17 cellular contexts compared by ENCODE assay signal in genomic region chr22:25824828-25825474, GRCh38.
DNase-seq lines count a peak whose midpoint lies in the region; ATAC-seq and TF ChIP-seq lines count a peak whose summit lies in the region.
"Had no signal": no experiment of that assay in that cellular context is flagged by ENCODE, and none has a peak within 500 bp of the region (broad histone marks: within the 10 kb centered on the region; RNA-seq: fewer than 3 reads in every experiment).

No MANE protein-coding gene starts in this region.

- peak; percentile 58 for DNase-seq in SK-N-SH
- peak; percentile 27 for DNase-seq in NCI-H69 (lab: John Stamatoyannopoulos, UW)
- DNase-seq in head of caudate nucleus, result peak in 25 of 42 donors; percentile 3 to 63 (median 22)
- no peak for DNase-seq in stimulated activated effector memory CD8-positive, alpha-beta T cell treated with anti-CD3 and anti-CD28 coated beads, Interleukin-12 subunit alpha, Interleukin-12 subunit beta, amount 100 ng/mL, for 72 hours (ENCODE audit: low spot score in 2 of 2)
- no peak for DNase-seq in spleen
- no peak for DNase-seq in LoVo (ENCODE audit: low spot score)
- no peak for DNase-seq in thyroid gland
- DNase-seq: DMS153, H9, NCI-H2029 treated with DMSO at 0.1 percent for 48 hours, NCI-H226, NCI-H524 treated with DMSO at 0.1 percent for 48 hours, SJCRH30 had no signal

- H3K36me3 ChIP-seq in SK-N-SH (replicated peaks in 1 of 2; ENCODE audit: control insufficient read depth in 1 of 2, insufficient read depth in 2 of 2, low read length in 1 of 2) (no peaks in the 10 kb centered on the region), spleen (no peaks in the 10 kb centered on the region), thyroid gland (no peaks in the 10 kb centered on the region)

- H3F3A ChIP-seq in SK-N-SH (replicated peaks; ENCODE audit: insufficient read depth), result no peaks in the 10 kb centered on the region

- no peak overlapping the region for H3K4me3 Mint-ChIP-seq in stimulated activated effector memory CD8-positive, alpha-beta T cell treated with anti-CD3 and anti-CD28 coated beads, Interleukin-12 subunit alpha, Interleukin-12 subunit beta, amount 100 ng/mL, for 72 hours
- H3K4me3 Mint-ChIP-seq: H9, IgD-negative memory B cell had no signal

- H2AFZ ChIP-seq in SK-N-SH (ENCODE audit: low read depth), result no peak overlapping the region

- no peak overlapping the region for H3K27ac Mint-ChIP-seq in stimulated activated effector memory CD8-positive, alpha-beta T cell treated with anti-CD3 and anti-CD28 coated beads, Interleukin-12 subunit alpha, Interleukin-12 subunit beta, amount 100 ng/mL, for 72 hours
- H3K27ac Mint-ChIP-seq: H9 had no signal

- no peak for TF ChIP-seq RAD21 in SK-N-SH (IDR thresholded peaks at IDR 0.05; ENCODE audit: low read length)

- H3K4me1 Mint-ChIP-seq in stimulated activated effector memory CD8-positive, alpha-beta T cell treated with anti-CD3 and anti-CD28 coated beads, Interleukin-12 subunit alpha, Interleukin-12 subunit beta, amount 100 ng/mL, for 72 hours, result no peaks in the 10 kb centered on the region
- H3K4me1 Mint-ChIP-seq: H9, IgD-negative memory B cell had no signal

- H3K4me2 ChIP-seq in SK-N-SH, result no peak overlapping the region

- no peak for ATAC-seq in SK-N-SH treated with all-trans-retinoic acid at 6 μM for 48 hours
- peak; percentile 21 for ATAC-seq in stimulated activated effector memory CD8-positive, alpha-beta T cell treated with anti-CD3 and anti-CD28 coated beads, Interleukin-12 subunit alpha, Interleukin-12 subunit beta, amount 100 ng/mL, for 72 hours

- H3K79me2 ChIP-seq in SK-N-SH (ENCODE audit: insufficient read depth), result no peaks in the 10 kb centered on the region

- no peaks in the 10 kb centered on the region for H3K9me2 ChIP-seq in SK-N-SH

- H3K9me3 ChIP-seq in SK-N-SH, result no peaks in the 10 kb centered on the region
- peaks cover 0 to 4% (median under 1%) of the 10 kb centered on the region in 8 donors for H3K9me3 ChIP-seq in spleen
- H3K9me3 ChIP-seq in thyroid gland, result no peaks in the 10 kb centered on the region

- H3K9me3 Mint-ChIP-seq in stimulated activated effector memory CD8-positive, alpha-beta T cell treated with anti-CD3 and anti-CD28 coated beads, Interleukin-12 subunit alpha, Interleukin-12 subunit beta, amount 100 ng/mL, for 72 hours, result peaks cover 1% of the 10 kb centered on the region

- intact Hi-C loops in head of caudate nucleus (cut with DNase I), result no loop called here
- intact Hi-C loops in spleen (cut with DNase I; ENCODE audit: low total_unique reads), result no loop called here
- intact Hi-C loops in thyroid gland (cut with DNase I), result no loop called here

- H3K27ac ChIP-seq in SK-N-SH (ENCODE audit: low read depth in 2 of 2, low read length in 1 of 2), result no peak overlapping the region
- no peak overlapping the region for H3K27ac ChIP-seq in spleen
- no peak overlapping the region for H3K27ac ChIP-seq in thyroid gland
- H3K27ac ChIP-seq: C4-2B, RWPE1, SJCRH30 had no signal

- H3K4me3 ChIP-seq in SK-N-SH (ENCODE audit: low read depth in 2 of 2, low read length in 1 of 2) (no peak overlapping the region), spleen (no peak overlapping the region), thyroid gland (replicated peaks in 1 of 3) (no peak overlapping the region)
- H3K4me3 ChIP-seq: SJCRH30 had no signal

- CTCF ChIA-PET in SK-N-SH (lab: Yijun Ruan, JAX), result no interaction called here

- H3K27me3 ChIP-seq in SK-N-SH (ENCODE audit: insufficient read depth) (no peaks in the 10 kb centered on the region), spleen (replicated peaks in 1 of 7) (peaks cover 0 to 24% (median 0%) of the 10 kb centered on the region in 7 donors), thyroid gland (no peaks in the 10 kb centered on the region)
- H3K27me3 ChIP-seq: SJCRH30 had no signal

- no peaks in the 10 kb centered on the region for H4K20me1 ChIP-seq in SK-N-SH (ENCODE audit: insufficient read depth)

- H3K36me3 Mint-ChIP-seq in stimulated activated effector memory CD8-positive, alpha-beta T cell treated with anti-CD3 and anti-CD28 coated beads, Interleukin-12 subunit alpha, Interleukin-12 subunit beta, amount 100 ng/mL, for 72 hours, result no peaks in the 10 kb centered on the region

- WGBS in SK-N-SH (ENCODE audit: low lambda C conversion rate), result 30% methylated on average over 8 of the region's 8 CpGs
- WGBS in spleen, 5 donors, result 58 to 76% (median 70%) methylated on average over 8 of the region's 8 CpGs
- 57 to 71% methylated on average over 8 of the region's 8 CpGs for WGBS in thyroid gland, 2 donors

- TF ChIP-seq POLR2A in spleen (IDR thresholded peaks at IDR 0.05) (no peak), thyroid gland (IDR thresholded peaks at IDR 0.05) (no peak)

- TF ChIP-seq CTCF in SK-N-SH (IDR thresholded peaks at IDR 0.05) (no peak), spleen (IDR thresholded peaks at IDR 0.05 in 8 of 11, conservative IDR thresholded peaks at IDR 0.05 in 3 of 11) (no peak), thyroid gland (IDR thresholded peaks at IDR 0.05) (no peak)

- no peak overlapping the region for H3K9ac ChIP-seq in SK-N-SH

- TF ChIP-seq EP300 in SK-N-SH (IDR thresholded peaks at IDR 0.05; ENCODE audit: borderline replicate concordance in 1 of 2, low read depth in 1 of 2, low read length in 1 of 2), result no peak

- POLR2A ChIA-PET in SK-N-SH (lab: Yijun Ruan, JAX), result no interaction called here

- H3K4me1 ChIP-seq in SK-N-SH (ENCODE audit: control insufficient read depth in 1 of 2, insufficient read depth in 2 of 2, low read depth in 1 of 2, low read length in 1 of 2), result no peaks in the 10 kb centered on the region
- no peaks in the 10 kb centered on the region for H3K4me1 ChIP-seq in spleen
- no peaks in the 10 kb centered on the region for H3K4me1 ChIP-seq in thyroid gland
- H3K4me1 ChIP-seq: SJCRH30 had no signal

TF ChIP-seq in SK-N-SH, 30 proteins besides CTCF, POLR2A, EP300 and RAD21 (continues in another document):
- no peak for TF ChIP-seq FOXM1 (IDR thresholded peaks at IDR 0.05; ENCODE audit: low read depth)
- TF ChIP-seq RXRA (IDR thresholded peaks at IDR 0.05; ENCODE audit: borderline replicate concordance, low read depth), result no peak
- TF ChIP-seq MAX (IDR thresholded peaks at IDR 0.05; ENCODE audit: low read depth), result no peak
- TF ChIP-seq CHD2 (IDR thresholded peaks at IDR 0.05; ENCODE audit: low read length, partially characterized antibody), result no peak
- no peak for TF ChIP-seq MXI1 (IDR thresholded peaks at IDR 0.05; ENCODE audit: low read depth, low read length)
- no peak for TF ChIP-seq FOSL2 (IDR thresholded peaks at IDR 0.05; ENCODE audit: borderline replicate concordance, low read depth)
- no peak for TF ChIP-seq USF2 (IDR thresholded peaks at IDR 0.05; ENCODE audit: borderline replicate concordance, low read depth, low read length)

TF ChIP-seq in SK-N-SH treated with all-trans-retinoic acid at 6 μM for 48 hours, 23 proteins besides CTCF, POLR2A, EP300 and RAD21:
- TF ChIP-seq CREB5 (CRISPR knock-in tag; IDR thresholded peaks at IDR 0.05; ENCODE audit: low read depth), result no peak

Comparison
In these comparisons a context has a peak if more than half of its experiments do, and no peak if none do; other contexts are left out.
1. DNase-seq: peak in SK-N-SH (single experiment), NCI-H69 (single experiment) and head of caudate nucleus (25 of 42); none in stimulated activated effector memory CD8-positive, alpha-beta T cell treated with anti-CD3 and anti-CD28 coated beads, Interleukin-12 subunit alpha, Interleukin-12 subunit beta, amount 100 ng/mL, for 72 hours (0 of 2), spleen (single experiment), LoVo (single experiment) and thyroid gland (0 of 2).